Comparison of ENCODE assay signal across 12 cellular contexts in genomic region chr12:46660276-46660675, GRCh38.
A peak's percentile ranks its signal among the peaks of the same experiment; 100 is the strongest.
DNase-seq lines count a peak whose midpoint lies in the region; ATAC-seq and TF ChIP-seq lines count a peak whose summit lies in the region.
"Had no signal": no experiment of that assay in that cellular context is flagged by ENCODE, and none has a peak within 500 bp of the region (broad histone marks: within the 10 kb centered on the region; RNA-seq: fewer than 3 reads in every experiment).

No MANE protein-coding gene starts in this region.

- H3K36me3 Mint-ChIP-seq in activated T-cell treated with anti-CD3 and anti-CD28 coated beads, Interleukin-2, amount 50 U/mL, for 24 hours (ENCODE audit: low read depth), result no peaks in the 10 kb centered on the region
- H3K36me3 Mint-ChIP-seq: brain had no signal

- H3K9me3 Mint-ChIP-seq in activated T-cell treated with anti-CD3 and anti-CD28 coated beads, Interleukin-2, amount 50 U/mL, for 24 hours, result no peaks in the 10 kb centered on the region
- H3K9me3 Mint-ChIP-seq: brain had no signal

- H3K56ac ChIP-seq in mesendoderm (ENCODE audit: low read length), result no peak overlapping the region

- H3K27ac ChIP-seq in mammary epithelial cell (ENCODE audit: insufficient read depth, low read depth, low read length) (peak overlapping the region; percentile 60), mesendoderm (ENCODE audit: low read depth, low read length) (no peak overlapping the region), tibial nerve (peak overlapping the region in 3 of 4 donors; percentile 34 to 65 (median 61)), RWPE1 (no peak overlapping the region)

- dilution Hi-C loops in mammary epithelial cell (cut with HindIII; ENCODE audit: low sequenced_read_pairs), result no loop called here

- no peak overlapping the region for H2BK120ac ChIP-seq in mesendoderm (ENCODE audit: low read depth, low read length)

- no peaks in the 10 kb centered on the region for H3K27me3 ChIP-seq in mammary epithelial cell (ENCODE audit: insufficient read depth, low read length)
- H3K27me3 ChIP-seq in mesendoderm (ENCODE audit: insufficient read depth, low read length, poor library complexity), result no peaks in the 10 kb centered on the region
- no peaks in the 10 kb centered on the region for H3K27me3 ChIP-seq in tibial nerve
- H3K27me3 ChIP-seq: ovary had no signal

- intact Hi-C loops in mammary epithelial cell (cut with micrococcal nuclease), result loop anchor here (2.0 to 5.0 kb wide), 3 partner anchors 103 to 393 kb away; partner anchors contain the start of gene SLC38A1

- no peaks in the 10 kb centered on the region for H3K27me3 Mint-ChIP-seq in activated T-cell treated with anti-CD3 and anti-CD28 coated beads, Interleukin-2, amount 50 U/mL, for 24 hours

- H2AFZ ChIP-seq in mammary epithelial cell (ENCODE audit: low read depth, low read length), result peak overlapping the region; percentile 31

- H3K4me2 ChIP-seq in mammary epithelial cell (ENCODE audit: insufficient read depth, low read depth, low read length), result peak overlapping the region; percentile 31
- H3K4me2 ChIP-seq in mesendoderm (ENCODE audit: low read length), result no peak overlapping the region

- H3K79me1 ChIP-seq in mesendoderm (ENCODE audit: low read length), result no peaks in the 10 kb centered on the region

- no TSS peak for BruUV-seq in mammary epithelial cell (replicated peaks; lab: Mats Ljungman, UMichigan)

- no peaks in the 10 kb centered on the region for H3K79me2 ChIP-seq in mammary epithelial cell (ENCODE audit: insufficient read depth, low read length)
- no peaks in the 10 kb centered on the region for H3K79me2 ChIP-seq in mesendoderm (ENCODE audit: control insufficient read depth, insufficient read depth, low read length)

- ATAC-seq in HG03139 (IDR thresholded peaks at IDR 0.05; ENCODE audit: unreplicated experiment), result no peak
- ATAC-seq: activated CD4-positive, CD25-positive, alpha-beta regulatory T cell treated with anti-CD3 and anti-CD28 coated beads, Interleukin-2, amount 50 U/mL, for 24 hours had no signal

- H3K23ac ChIP-seq in mesendoderm (ENCODE audit: low read length), result no peak overlapping the region

- H3K4me1 ChIP-seq in mammary epithelial cell (ENCODE audit: insufficient read depth, low read length), result peaks cover 46% of the 10 kb centered on the region
- H3K4me1 ChIP-seq in mesendoderm (ENCODE audit: control insufficient read depth, low read depth, low read length), result peaks cover 11% of the 10 kb centered on the region
- peaks cover 0 to 49% (median 15%) of the 10 kb centered on the region in 4 donors for H3K4me1 ChIP-seq in tibial nerve

- H3K4me1 Mint-ChIP-seq in activated T-cell treated with anti-CD3 and anti-CD28 coated beads, Interleukin-2, amount 50 U/mL, for 24 hours (ENCODE audit: low read depth), result peaks cover 43% of the 10 kb centered on the region

- no peaks in the 10 kb centered on the region for H3K9me3 ChIP-seq in mammary epithelial cell (replicated peaks; ENCODE audit: insufficient read depth, low read length)
- no peaks in the 10 kb centered on the region for H3K9me3 ChIP-seq in tibial nerve
- H3K9me3 ChIP-seq: ovary had no signal

- no peak for DNase-seq in activated T-cell treated with anti-CD3 and anti-CD28 coated beads, Interleukin-2, amount 50 U/mL, for 24 hours
- DNase-seq in activated T-cell treated with anti-CD3 and anti-CD28 coated beads for 4 hours (no peak), mammary epithelial cell (no peak), mesendoderm (no peak), tibial nerve (ENCODE audit: low spot score in 2 of 2) (no peak), RWPE1 (ENCODE audit: low spot score) (no peak)
- no peak for DNase-seq in stimulated activated CD4-positive, alpha-beta T cell treated with anti-CD3 and anti-CD28 coated beads, Interleukin-4, amount 100 ng/mL, for 1 hour
- DNase-seq: NK-92 treated with Interleukin-12 subunit alpha and Interleukin-12 subunit beta, amount 100 ng/mL, for 24 hours; ovary had no signal

- TF ChIP-seq POLR2A in tibial nerve (IDR thresholded peaks at IDR 0.05), result no peak

- no peak for TF ChIP-seq EP300 in tibial nerve (IDR thresholded peaks at IDR 0.05)

- peak overlapping the region; percentile 7 for H3K9ac ChIP-seq in mammary epithelial cell (ENCODE audit: insufficient read depth, low read length)
- H3K9ac ChIP-seq in mesendoderm (ENCODE audit: low read length), result no peak overlapping the region

- TF ChIP-seq CTCF in mammary epithelial cell (conservative IDR thresholded peaks at IDR 0.05 in 1 of 2, IDR thresholded peaks at IDR 0.05 in 1 of 2; ENCODE audit: extremely low read depth in 1 of 2, insufficient read depth in 1 of 2, low read depth in 1 of 2, low read length in 2 of 2), result no peak
- no peak for TF ChIP-seq CTCF in tibial nerve (IDR thresholded peaks at IDR 0.05)
- TF ChIP-seq CTCF in RWPE1 (conservative IDR thresholded peaks at IDR 0.05; ENCODE audit: low read depth), result no peak

- H3K4me3 ChIP-seq in mammary epithelial cell (replicated peaks in 1 of 3; ENCODE audit: insufficient read depth in 1 of 3, low read depth in 2 of 3, low read length in 3 of 3) (no peak overlapping the region), mesendoderm (ENCODE audit: low read length) (no peak overlapping the region), tibial nerve (no peak overlapping the region)
- H3K4me3 ChIP-seq: ovary had no signal

- H4K5ac ChIP-seq in mesendoderm (ENCODE audit: low read length), result no peak overlapping the region

- no peak overlapping the region for H2BK5ac ChIP-seq in mesendoderm (ENCODE audit: low read length)

- no peak overlapping the region for H4K8ac ChIP-seq in mesendoderm (ENCODE audit: low read depth, low read length)

- in situ Hi-C loops in mammary epithelial cell (cut with MboI; ENCODE audit: low sequenced_read_pairs in 2 of 2), result loop anchor here (10.0 kb wide), 3 partner anchors 95 to 275 kb away; no protein-coding TSS in a partner anchor

- no peak overlapping the region for H3K4me3 Mint-ChIP-seq in activated T-cell treated with anti-CD3 and anti-CD28 coated beads, Interleukin-2, amount 50 U/mL, for 24 hours
- H3K4me3 Mint-ChIP-seq: brain had no signal

- POLR2A ChIA-PET in RWPE1 (lab: Yijun Ruan, JAX; ENCODE audit: low non-redundant PET), result no interaction called here

- H3K18ac ChIP-seq in mesendoderm (ENCODE audit: low read length), result peak overlapping the region; percentile 68

- peak overlapping the region; percentile 63 for H3K27ac Mint-ChIP-seq in activated T-cell treated with anti-CD3 and anti-CD28 coated beads, Interleukin-2, amount 50 U/mL, for 24 hours

- H2AK5ac ChIP-seq in mesendoderm (ENCODE audit: low read length), result no peak overlapping the region

- H3K4ac ChIP-seq in mesendoderm (ENCODE audit: low read depth, low read length), result no peak overlapping the region

- 87% methylated on average over 1 of the region's 1 CpG for WGBS in mammary epithelial cell (ENCODE audit: low coverage, missing lambda C conversion rate)
- WGBS in mesendoderm (ENCODE audit: extremely low coverage, insufficient coverage, low lambda C conversion rate), result no CpG with 5 or more reads among the region's 1 CpG
- WGBS in tibial nerve, 2 donors, result 42 to 58% methylated on average over 1 of the region's 1 CpG

- peak overlapping the region; percentile 88 for H2BK15ac ChIP-seq in mesendoderm (replicated peaks; ENCODE audit: low read depth)

- CTCF ChIA-PET in mammary epithelial cell (lab: Charles Lee; ENCODE audit: low non-redundant PET), result no interaction called here
- CTCF ChIA-PET in RWPE1 (lab: Yijun Ruan, JAX), result no interaction called here

- no peaks in the 10 kb centered on the region for H4K20me1 ChIP-seq in mammary epithelial cell (ENCODE audit: insufficient read depth, low read length)

- no peaks in the 10 kb centered on the region for H3K36me3 ChIP-seq in mammary epithelial cell (ENCODE audit: insufficient read depth, low read length)
- no peaks in the 10 kb centered on the region for H3K36me3 ChIP-seq in mesendoderm (ENCODE audit: control insufficient read depth, insufficient read depth, low read length)
- H3K36me3 ChIP-seq in tibial nerve, result no peaks in the 10 kb centered on the region
- H3K36me3 ChIP-seq: ovary had no signal

Comparison
In these comparisons a context has a peak if more than half of its experiments do, and no peak if none do; other contexts are left out.
1. H3K27ac ChIP-seq: peak in mammary epithelial cell (single experiment) and tibial nerve (3 of 4); none in mesendoderm (single experiment) and RWPE1 (single experiment).